ENCODE assay signal across 7 cellular contexts in genomic region chr2:190407662-190408537, GRCh38. TPM values are rescaled to one million over a fixed set of nuclear protein-coding genes. Genes with fewer than 3 reads are reported as not detected.
A peak's percentile ranks its signal among the peaks of the same experiment; 100 is the strongest.
DNase-seq lines count a peak whose midpoint lies in the region; ATAC-seq and TF ChIP-seq lines count a peak whose summit lies in the region.

Gene MFSD6 (plus strand): TSS chr2:190408355. CDS start chr2:190436030, 27,675 bp downstream.

- H3K4me3 ChIP-seq in endodermal cell (ENCODE audit: low read length) = peak within 1 kb of the TSS; percentile 75

- DNase-seq in NCI-H345 (lab: John Stamatoyannopoulos, UW) (peak; percentile 60), endodermal cell (peak; percentile 79), mucosa of gallbladder (ENCODE audit: low spot score) (peak; percentile 49)
- peak; percentile 28 to 32 for DNase-seq in stimulated activated CD8-positive, alpha-beta memory T cell treated with anti-CD3 and anti-CD28 coated beads, Interleukin-4, amount 100 ng/mL, for 4 hours (ENCODE audit: low read depth in 2 of 2, low spot score in 1 of 2)

- H3K27ac Mint-ChIP-seq in endodermal cell = no peak within 1 kb of the TSS

- H3K4me1 ChIP-seq in endodermal cell (ENCODE audit: control insufficient read depth, insufficient read depth, low read length) = no peaks in the 10 kb centered on the region

- ATAC-seq in GM18508 (IDR thresholded peaks at IDR 0.05; ENCODE audit: insufficient read depth, unreplicated experiment) = peak; percentile 25
- peak; percentile 46 for ATAC-seq in HG02840 (IDR thresholded peaks at IDR 0.05; ENCODE audit: low FRiP score, unreplicated experiment)

- no peaks in the 10 kb centered on the region for H3K36me3 Mint-ChIP-seq in endodermal cell (ENCODE audit: low read depth)

- H3K4me3 Mint-ChIP-seq in endodermal cell = peak within 1 kb of the TSS; percentile 59

- H3K9ac ChIP-seq in endodermal cell (ENCODE audit: extremely low read depth, low read length, poor library complexity, severe bottlenecking) = peak within 1 kb of the TSS; percentile 21

- WGBS in endodermal cell (ENCODE audit: insufficient coverage in 1 of 2, insufficient read length in 1 of 2), 2 experiments = 1 to 4% methylated on average over 20 to 98 of the region's 98 CpGs

- H3K27ac ChIP-seq in endodermal cell (ENCODE audit: low read depth, low read length) = no peak within 1 kb of the TSS

- peaks cover 35% of the 10 kb centered on the region for H3K27me3 ChIP-seq in endodermal cell (ENCODE audit: control insufficient read depth, insufficient read depth, low read length, poor library complexity, severe bottlenecking)

- CTCF ChIA-PET in activated CD8-positive, alpha-beta memory T cell treated with anti-CD3 and anti-CD28 coated beads for 36 hours (lab: Charles Lee) = interaction anchor here (1.7 kb wide), 1 partner anchor 126 kb away, joined by 6 read pairs; the partner anchor contains the start of gene NEMP2

- POLR2A ChIA-PET in activated CD8-positive, alpha-beta memory T cell treated with anti-CD3 and anti-CD28 coated beads for 36 hours (lab: Charles Lee) = interaction anchor here (0.6 to 1.0 kb wide), 2 partner anchors 25 to 624 kb away, joined by 3 read pairs; partner anchors contain the start of genes ORMDL1 and PMS1

- TF ChIP-seq CTCF in endodermal cell (conservative IDR thresholded peaks at IDR 0.05) = peak; percentile 31

- H3K27me3 Mint-ChIP-seq in endodermal cell (ENCODE audit: insufficient read depth) = peaks cover 22% of the 10 kb centered on the region

- no peaks in the 10 kb centered on the region for H3K9me3 ChIP-seq in endodermal cell (ENCODE audit: control insufficient read depth, low read length)

- H3K36me3 ChIP-seq in endodermal cell (ENCODE audit: control insufficient read depth, insufficient read depth, low read length) = no peaks in the 10 kb centered on the region

- H3K4me1 Mint-ChIP-seq in endodermal cell = peaks cover 6% of the 10 kb centered on the region

- no peaks in the 10 kb centered on the region for H3K9me3 Mint-ChIP-seq in endodermal cell

RNA-seq across cellular contexts. Expression of gene MFSD6, which starts in this region (rescaled TPM):
- total RNA-seq in activated CD8-positive, alpha-beta memory T cell treated with anti-CD3 and anti-CD28 coated beads for 36 hours = 10 to 100 TPM; 55.9 to 58.7 TPM
- total RNA-seq in endodermal cell = 1 to 10 TPM; 1.2 to 3.2 TPM
- polyA plus RNA-seq in endodermal cell (2013, experiment 1 of 2) = 0.82 TPM
- 0.70 TPM for polyA plus RNA-seq in endodermal cell (2013, experiment 2 of 2)
- 62.9 TPM for total RNA-seq in mucosa of gallbladder

Comparison
In these comparisons a context has a peak if more than half of its experiments do, and no peak if none do; other contexts are left out.
1. RNA of gene MFSD6 (total RNA-seq): 62.9 TPM in mucosa of gallbladder (single experiment) and 55.9 to 58.7 TPM in activated CD8-positive, alpha-beta memory T cell treated with anti-CD3 and anti-CD28 coated beads for 36 hours; 1.2 to 3.2 TPM in endodermal cell; every median in the first group is over 10 times any median in the second.
2. Peak in every context shown above with its lines, with median percentiles within 50 percentile points of each other: DNase-seq.